1 cellular context compared by ENCODE assay signal in the genomic region with DNA sequence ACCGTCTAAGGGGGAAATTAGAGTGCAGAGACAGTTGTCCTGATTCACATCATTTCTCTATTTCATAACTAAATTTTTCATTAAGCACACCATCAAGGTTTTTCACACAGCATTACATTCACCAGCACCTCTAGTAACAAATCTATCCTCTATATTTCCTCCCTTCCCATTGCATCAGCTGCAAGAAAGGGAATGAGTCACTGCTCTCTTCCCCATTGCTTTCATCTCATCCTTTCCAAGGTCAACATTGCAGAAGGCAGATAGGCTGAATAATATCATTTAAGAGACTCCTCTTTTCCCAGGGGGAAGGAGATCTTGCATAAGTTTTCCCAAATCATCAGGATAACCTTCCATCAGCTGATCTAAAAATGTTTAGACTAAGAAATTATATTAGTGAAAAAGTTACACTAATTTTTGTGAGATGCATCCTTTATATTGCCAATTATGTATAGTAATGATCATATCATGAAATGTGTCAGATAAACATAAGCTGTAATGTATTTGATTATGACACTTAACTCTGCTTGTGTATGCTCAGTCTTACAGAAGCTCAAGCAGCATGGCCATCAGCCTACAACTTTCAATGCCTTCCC.
TF ChIP-seq lines count a peak whose summit lies in the region.

No MANE protein-coding gene starts in this region.

TF ChIP-seq in K562, 482 proteins besides CTCF, POLR2A, EP300 and RAD21 (continued from another document):
- TF ChIP-seq, protein P1, sequence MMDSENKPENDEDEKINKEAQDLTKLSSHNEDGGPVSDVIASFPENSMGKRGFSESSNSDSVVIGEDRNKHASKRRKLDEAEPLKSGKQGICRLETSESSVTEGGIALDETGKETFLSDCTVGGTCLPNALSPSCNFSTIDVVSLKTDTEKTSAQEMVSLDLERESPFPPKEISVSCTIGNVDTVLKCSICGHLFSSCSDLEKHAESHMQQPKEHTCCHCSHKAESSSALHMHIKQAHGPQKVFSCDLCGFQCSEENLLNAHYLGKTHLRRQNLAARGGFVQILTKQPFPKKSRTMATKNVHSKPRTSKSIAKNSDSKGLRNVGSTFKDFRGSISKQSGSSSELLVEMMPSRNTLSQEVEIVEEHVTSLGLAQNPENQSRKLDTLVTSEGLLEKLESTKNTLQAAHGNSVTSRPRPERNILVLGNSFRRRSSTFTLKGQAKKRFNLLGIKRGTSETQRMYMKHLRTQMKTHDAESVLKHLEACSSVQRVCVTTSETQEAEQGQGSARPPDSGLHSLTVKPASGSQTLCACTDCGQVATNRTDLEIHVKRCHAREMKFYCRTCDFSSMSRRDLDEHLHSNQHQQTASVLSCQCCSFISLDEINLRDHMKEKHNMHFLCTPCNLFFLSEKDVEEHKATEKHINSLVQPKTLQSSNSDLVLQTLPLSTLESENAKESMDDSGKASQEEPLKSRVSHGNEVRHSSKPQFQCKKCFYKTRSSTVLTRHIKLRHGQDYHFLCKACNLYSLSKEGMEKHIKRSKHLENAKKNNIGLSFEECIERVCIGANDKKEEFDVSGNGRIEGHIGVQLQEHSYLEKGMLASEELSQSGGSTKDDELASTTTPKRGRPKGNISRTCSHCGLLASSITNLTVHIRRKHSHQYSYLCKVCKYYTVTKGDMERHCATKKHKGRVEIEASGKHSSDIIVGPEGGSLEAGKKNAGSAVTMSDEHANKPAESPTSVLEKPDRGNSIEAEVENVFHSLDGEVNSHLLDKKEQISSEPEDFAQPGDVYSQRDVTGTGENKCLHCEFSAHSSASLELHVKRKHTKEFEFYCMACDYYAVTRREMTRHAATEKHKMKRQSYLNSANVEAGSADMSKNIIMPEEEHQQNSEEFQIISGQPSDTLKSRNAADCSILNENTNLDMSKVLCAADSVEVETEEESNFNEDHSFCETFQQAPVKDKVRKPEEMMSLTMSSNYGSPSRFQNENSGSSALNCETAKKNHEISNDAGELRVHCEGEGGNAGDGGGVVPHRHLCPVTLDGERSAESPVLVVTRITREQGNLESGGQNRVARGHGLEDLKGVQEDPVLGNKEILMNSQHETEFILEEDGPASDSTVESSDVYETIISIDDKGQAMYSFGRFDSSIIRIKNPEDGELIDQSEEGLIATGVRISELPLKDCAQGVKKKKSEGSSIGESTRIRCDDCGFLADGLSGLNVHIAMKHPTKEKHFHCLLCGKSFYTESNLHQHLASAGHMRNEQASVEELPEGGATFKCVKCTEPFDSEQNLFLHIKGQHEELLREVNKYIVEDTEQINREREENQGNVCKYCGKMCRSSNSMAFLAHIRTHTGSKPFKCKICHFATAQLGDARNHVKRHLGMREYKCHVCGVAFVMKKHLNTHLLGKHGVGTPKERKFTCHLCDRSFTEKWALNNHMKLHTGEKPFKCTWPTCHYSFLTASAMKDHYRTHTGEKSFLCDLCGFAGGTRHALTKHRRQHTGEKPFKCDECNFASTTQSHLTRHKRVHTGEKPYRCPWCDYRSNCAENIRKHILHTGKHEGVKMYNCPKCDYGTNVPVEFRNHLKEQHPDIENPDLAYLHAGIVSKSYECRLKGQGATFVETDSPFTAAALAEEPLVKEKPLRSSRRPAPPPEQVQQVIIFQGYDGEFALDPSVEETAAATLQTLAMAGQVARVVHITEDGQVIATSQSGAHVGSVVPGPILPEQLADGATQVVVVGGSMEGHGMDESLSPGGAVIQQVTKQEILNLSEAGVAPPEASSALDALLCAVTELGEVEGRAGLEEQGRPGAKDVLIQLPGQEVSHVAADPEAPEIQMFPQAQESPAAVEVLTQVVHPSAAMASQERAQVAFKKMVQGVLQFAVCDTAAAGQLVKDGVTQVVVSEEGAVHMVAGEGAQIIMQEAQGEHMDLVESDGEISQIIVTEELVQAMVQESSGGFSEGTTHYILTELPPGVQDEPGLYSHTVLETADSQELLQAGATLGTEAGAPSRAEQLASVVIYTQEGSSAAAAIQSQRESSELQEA (IDR thresholded peaks at IDR 0.05; ENCODE audit: low read depth): no peak
